8 cellular contexts compared by ENCODE assay signal in genomic region chr16:89507219-89507833, GRCh38. TPM values are rescaled to one million over a fixed set of nuclear protein-coding genes. Genes with fewer than 3 reads are reported as not detected.
A peak's percentile ranks its signal among the peaks of the same experiment; 100 is the strongest.
DNase-seq lines count a peak whose midpoint lies in the region; TF ChIP-seq lines count a peak whose summit lies in the region.

No MANE protein-coding gene starts in this region.

- no peak for TF ChIP-seq POLR2A in esophagus squamous epithelium (IDR thresholded peaks at IDR 0.05)

- H3K9ac ChIP-seq in SU-DHL-6 (ENCODE audit: low read length), result peak overlapping the region; percentile 85

- POLR2A ChIA-PET in activated CD4-positive, alpha-beta T cell treated with anti-CD3 and anti-CD28 coated beads, Interleukin-2, amount 10 ng/mL, durations not matched to agents 7 days and 5 days (lab: Charles Lee), result interaction anchor here (0.6 kb wide), 2 partner anchors 16 to 211 kb away, joined by 3 to 4 read pairs; no protein-coding TSS in a partner anchor

- H3K4me2 ChIP-seq in SU-DHL-6 (ENCODE audit: low read depth, low read length, poor library complexity, severe bottlenecking), result peak overlapping the region; percentile 64

- TF ChIP-seq CTCF in SU-DHL-6 (IDR thresholded peaks at IDR 0.05; ENCODE audit: insufficient read depth, low read length, poor library complexity, severe bottlenecking) (no peak), esophagus squamous epithelium (IDR thresholded peaks at IDR 0.05) (no peak), osteocyte (IDR thresholded peaks at IDR 0.05) (no peak)

- H3K9me3 Mint-ChIP-seq in activated CD4-positive, alpha-beta T cell treated with anti-CD3 and anti-CD28 coated beads, Interleukin-2, amount 10 ng/mL, durations not matched to agents 7 days and 5 days, result no peaks in the 10 kb centered on the region
- no peaks in the 10 kb centered on the region for H3K9me3 Mint-ChIP-seq in osteocyte (ENCODE audit: unreplicated experiment)

- no peaks in the 10 kb centered on the region for H3K27me3 Mint-ChIP-seq in activated CD4-positive, alpha-beta T cell treated with anti-CD3 and anti-CD28 coated beads, Interleukin-2, amount 10 ng/mL, durations not matched to agents 7 days and 5 days
- H3K27me3 Mint-ChIP-seq in osteocyte (ENCODE audit: unreplicated experiment), result no peaks in the 10 kb centered on the region

- H4K20me1 ChIP-seq in SU-DHL-6 (ENCODE audit: low read depth, low read length), result no peaks in the 10 kb centered on the region

- H3K36me3 ChIP-seq in SU-DHL-6 (ENCODE audit: low read length) (no peaks in the 10 kb centered on the region), esophagus squamous epithelium (peaks cover 4 to 21% (median 5%) of the 10 kb centered on the region in 3 donors)

- peak overlapping the region; percentile 66 for H2AFZ ChIP-seq in SU-DHL-6 (ENCODE audit: low read depth, low read length, severe bottlenecking)

- H3K4me3 ChIP-seq in SU-DHL-6 (ENCODE audit: insufficient read depth, low read length, poor library complexity, severe bottlenecking) (peak overlapping the region; percentile 70), esophagus squamous epithelium (peak overlapping the region; percentile 56 to 98 (median 85))

- H3K27me3 ChIP-seq in SU-DHL-6 (ENCODE audit: low read length) (no peaks in the 10 kb centered on the region), esophagus squamous epithelium (no peaks in the 10 kb centered on the region)

- H3K27ac ChIP-seq in SU-DHL-6 (ENCODE audit: low read depth, low read length) (0 out of 2 replicates have a peak overlapping the region, but pooled peaks have one; percentile 52), esophagus squamous epithelium (peak overlapping the region; percentile 87 to 99 (median 94))

- H3K4me1 Mint-ChIP-seq in activated CD4-positive, alpha-beta T cell treated with anti-CD3 and anti-CD28 coated beads, Interleukin-2, amount 10 ng/mL, durations not matched to agents 7 days and 5 days, result peaks cover 45% of the 10 kb centered on the region
- H3K4me1 Mint-ChIP-seq in osteocyte (ENCODE audit: unreplicated experiment), result peaks cover 33% of the 10 kb centered on the region

- peaks cover 21% of the 10 kb centered on the region for H3F3A ChIP-seq in SU-DHL-6 (ENCODE audit: insufficient read depth)

- peak; percentile 10 for DNase-seq in activated CD4-positive, alpha-beta T cell treated with anti-CD3 and anti-CD28 coated beads, Interleukin-2, amount 10 ng/mL, durations not matched to agents 7 days and 5 days
- DNase-seq in activated CD4-positive, alpha-beta T cell treated with anti-CD3 and anti-CD28 coated beads, Interleukin-2, amount 50 U/mL, for 4 hours, result no peak
- DNase-seq in esophagus squamous epithelium (lab: John Stamatoyannopoulos, UW) (no peak), osteocyte (ENCODE audit: extremely low spot score, unreplicated experiment) (no peak), NCI-H2196 treated with DMSO at 0.1 percent for 48 hours (lab: John Stamatoyannopoulos, UW; ENCODE audit: unreplicated experiment) (no peak), mucosa of gallbladder (ENCODE audit: low spot score) (no peak)
- no peak for DNase-seq in effector CD4-positive, alpha-beta T cell

- no peaks in the 10 kb centered on the region for H3K9me3 ChIP-seq in SU-DHL-6 (ENCODE audit: insufficient read depth, low read length)
- H3K9me3 ChIP-seq in esophagus squamous epithelium, result no peaks in the 10 kb centered on the region

- H3K4me1 ChIP-seq in esophagus squamous epithelium, result peaks cover 25 to 69% (median 38%) of the 10 kb centered on the region in 3 donors

- intact Hi-C loops in esophagus squamous epithelium (cut with DNase I), result no loop called here

- H3K79me2 ChIP-seq in SU-DHL-6 (ENCODE audit: insufficient read depth, low read length), result peaks cover 10% of the 10 kb centered on the region

- peak overlapping the region; percentile 73 for H3K4me3 Mint-ChIP-seq in activated CD4-positive, alpha-beta T cell treated with anti-CD3 and anti-CD28 coated beads, Interleukin-2, amount 10 ng/mL, durations not matched to agents 7 days and 5 days
- peak overlapping the region; percentile 63 for H3K4me3 Mint-ChIP-seq in osteocyte (ENCODE audit: unreplicated experiment)

- CTCF ChIA-PET in activated CD4-positive, alpha-beta T cell treated with anti-CD3 and anti-CD28 coated beads, Interleukin-2, amount 10 ng/mL, durations not matched to agents 7 days and 5 days (lab: Charles Lee), result interaction anchor here (0.6 to 1.5 kb wide), 5 partner anchors 14 to 192 kb away, joined by 3 to 4 read pairs (median 3); no protein-coding TSS in a partner anchor

- WGBS in esophagus squamous epithelium, 2 donors, result 34 to 40% methylated on average over 6 to 8 of the region's 42 CpGs

- H3K36me3 Mint-ChIP-seq in activated CD4-positive, alpha-beta T cell treated with anti-CD3 and anti-CD28 coated beads, Interleukin-2, amount 10 ng/mL, durations not matched to agents 7 days and 5 days (ENCODE audit: low read depth), result peaks cover 8% of the 10 kb centered on the region
- H3K36me3 Mint-ChIP-seq in osteocyte (ENCODE audit: unreplicated experiment), result no peaks in the 10 kb centered on the region

- H3K9me2 ChIP-seq in SU-DHL-6 (replicated peaks; ENCODE audit: insufficient read depth, low read length), result no peaks in the 10 kb centered on the region

- H3K27ac Mint-ChIP-seq in activated CD4-positive, alpha-beta T cell treated with anti-CD3 and anti-CD28 coated beads, Interleukin-2, amount 10 ng/mL, durations not matched to agents 7 days and 5 days, result peak overlapping the region; percentile 96
- peak overlapping the region; percentile 47 for H3K27ac Mint-ChIP-seq in osteocyte (ENCODE audit: unreplicated experiment)

RNA-seq across cellular contexts. Expression of gene SPG7, which starts 0.9 kb away (rescaled TPM):
- 100 to 1,000 TPM in 1 of 2 experiments, 10 to 100 TPM in 1; 88.3 to 101 TPM for total RNA-seq in activated CD4-positive, alpha-beta T cell treated with anti-CD3 and anti-CD28 coated beads, Interleukin-2, amount 10 ng/mL, durations not matched to agents 7 days and 5 days
- 100 to 1,000 TPM in 1 of 4 donors, 10 to 100 TPM in 3; 65.0 to 104 (median 84.9) TPM for total RNA-seq in esophagus squamous epithelium
- total RNA-seq in osteocyte, result 113 and 125 TPM in 2 replicates
- 106 TPM for total RNA-seq in mucosa of gallbladder

RNA-seq across cellular contexts. Expression of gene ANKRD11, which starts 17.0 kb away (rescaled TPM):
- total RNA-seq in activated CD4-positive, alpha-beta T cell treated with anti-CD3 and anti-CD28 coated beads, Interleukin-2, amount 10 ng/mL, durations not matched to agents 7 days and 5 days, result 100 to 1,000 TPM; 158 to 178 TPM
- total RNA-seq in esophagus squamous epithelium, result 10 to 100 TPM; 51.0 to 72.7 (median 66.9) TPM
- total RNA-seq in osteocyte, result 188 and 209 TPM in 2 replicates
- 143 TPM for total RNA-seq in mucosa of gallbladder

RNA-seq across cellular contexts. Expression of gene RPL13, which starts 53.2 kb away (rescaled TPM):
- total RNA-seq in activated CD4-positive, alpha-beta T cell treated with anti-CD3 and anti-CD28 coated beads, Interleukin-2, amount 10 ng/mL, durations not matched to agents 7 days and 5 days, result 1,000 to 10,000 TPM; 1,763 to 2,076 TPM
- 1,000 to 10,000 TPM; 3,143 to 7,972 (median 4,864) TPM for total RNA-seq in esophagus squamous epithelium
- 1,759 and 1,785 TPM in 2 replicates for total RNA-seq in osteocyte
- 1,696 TPM for total RNA-seq in mucosa of gallbladder
